Comparison of ENCODE assay signal across 14 cellular contexts in genomic region chr3:52195823-52196331, GRCh38. TPM values are rescaled to one million over a fixed set of nuclear protein-coding genes. Genes with fewer than 3 reads are reported as not detected.
DNase-seq lines count a peak whose midpoint lies in the region; ATAC-seq and TF ChIP-seq lines count a peak whose summit lies in the region.
"Had no signal": no experiment of that assay in that cellular context is flagged by ENCODE, and none has a peak within 500 bp of the region (broad histone marks: within the 10 kb centered on the region; RNA-seq: fewer than 3 reads in every experiment).

No MANE protein-coding gene starts in this region.

- H3K36me3 ChIP-seq in lower lobe of right lung (peaks cover 18% of the 10 kb centered on the region), aorta (ENCODE audit: control insufficient read depth in 1 of 2, insufficient read depth in 2 of 2, low read length in 1 of 2) (no peaks in the 10 kb centered on the region)

- 88 to 91% methylated on average over 10 of the region's 10 CpGs for WGBS in aorta, 2 donors

- peaks cover 10% of the 10 kb centered on the region for H3K36me3 Mint-ChIP-seq in activated naive CD8-positive, alpha-beta T cell treated with anti-CD3 and anti-CD28 coated beads for 36 hours
- peaks cover 10% of the 10 kb centered on the region for H3K36me3 Mint-ChIP-seq in activated naive CD8-positive, alpha-beta T cell treated with anti-CD3 and anti-CD28 coated beads, Interleukin-2, amount 50 U/mL, for 24 hours (ENCODE audit: low read depth)
- peaks cover 27% of the 10 kb centered on the region for H3K36me3 Mint-ChIP-seq in dendritic cell treated with granulocyte-macrophage colony-stimulating factor and Interleukin-4, amounts not matched to agents 40 ng/mL and 50 ng/mL, for 4 days (ENCODE audit: low read depth)

- intact Hi-C loops in dendritic cell treated with granulocyte-macrophage colony-stimulating factor and Interleukin-4, amounts not matched to agents 40 ng/mL and 50 ng/mL, for 4 days (cut with micrococcal nuclease) = no loop called here
- intact Hi-C loops in lower lobe of right lung (cut with DNase I) (no loop called here), aorta (cut with DNase I) (no loop called here)

- H3K4me1 Mint-ChIP-seq in activated naive CD8-positive, alpha-beta T cell treated with anti-CD3 and anti-CD28 coated beads for 36 hours = peaks cover 34% of the 10 kb centered on the region
- H3K4me1 Mint-ChIP-seq in activated naive CD8-positive, alpha-beta T cell treated with anti-CD3 and anti-CD28 coated beads, Interleukin-2, amount 50 U/mL, for 24 hours = peaks cover 41% of the 10 kb centered on the region
- peaks cover 78% of the 10 kb centered on the region for H3K4me1 Mint-ChIP-seq in dendritic cell treated with granulocyte-macrophage colony-stimulating factor and Interleukin-4, amounts not matched to agents 40 ng/mL and 50 ng/mL, for 4 days (ENCODE audit: low read depth)

- TF ChIP-seq CTCF in lower lobe of right lung (IDR thresholded peaks at IDR 0.05) = no peak

- no peaks in the 10 kb centered on the region for H3K9me3 Mint-ChIP-seq in activated naive CD8-positive, alpha-beta T cell treated with anti-CD3 and anti-CD28 coated beads for 36 hours
- H3K9me3 Mint-ChIP-seq in activated naive CD8-positive, alpha-beta T cell treated with anti-CD3 and anti-CD28 coated beads, Interleukin-2, amount 50 U/mL, for 24 hours = no peaks in the 10 kb centered on the region
- no peaks in the 10 kb centered on the region for H3K9me3 Mint-ChIP-seq in dendritic cell treated with granulocyte-macrophage colony-stimulating factor and Interleukin-4, amounts not matched to agents 40 ng/mL and 50 ng/mL, for 4 days
- H3K9me3 Mint-ChIP-seq: activated T-cell treated with anti-CD3 and anti-CD28 coated beads, Interleukin-2, amount 50 U/mL, for 4 hours had no signal

- H3K27me3 ChIP-seq in lower lobe of right lung (ENCODE audit: low read depth) (no peaks in the 10 kb centered on the region), aorta (ENCODE audit: control insufficient read depth in 1 of 2, insufficient read depth in 2 of 2, low read length in 1 of 2) (no peaks in the 10 kb centered on the region)

- no peak overlapping the region for H3K4me3 ChIP-seq in lower lobe of right lung
- no peak overlapping the region for H3K4me3 ChIP-seq in aorta (ENCODE audit: low read length in 2 of 2)
- H3K4me3 ChIP-seq: A549 had no signal

- peak overlapping the region; percentile 38 for H3K27ac Mint-ChIP-seq in activated naive CD8-positive, alpha-beta T cell treated with anti-CD3 and anti-CD28 coated beads for 36 hours
- no peak overlapping the region for H3K27ac Mint-ChIP-seq in activated naive CD8-positive, alpha-beta T cell treated with anti-CD3 and anti-CD28 coated beads, Interleukin-2, amount 50 U/mL, for 24 hours
- peak overlapping the region; percentile 95 for H3K27ac Mint-ChIP-seq in dendritic cell treated with granulocyte-macrophage colony-stimulating factor and Interleukin-4, amounts not matched to agents 40 ng/mL and 50 ng/mL, for 4 days

- no peak overlapping the region for H3K4me3 Mint-ChIP-seq in activated naive CD8-positive, alpha-beta T cell treated with anti-CD3 and anti-CD28 coated beads for 36 hours
- H3K4me3 Mint-ChIP-seq in activated naive CD8-positive, alpha-beta T cell treated with anti-CD3 and anti-CD28 coated beads, Interleukin-2, amount 50 U/mL, for 24 hours = no peak overlapping the region
- H3K4me3 Mint-ChIP-seq in dendritic cell treated with granulocyte-macrophage colony-stimulating factor and Interleukin-4, amounts not matched to agents 40 ng/mL and 50 ng/mL, for 4 days = peak overlapping the region; percentile 22
- H3K4me3 Mint-ChIP-seq: activated T-cell treated with anti-CD3 and anti-CD28 coated beads, Interleukin-2, amount 50 U/mL, for 4 hours had no signal

- H3K27ac ChIP-seq in lower lobe of right lung = peak overlapping the region; percentile 91
- no peak overlapping the region for H3K27ac ChIP-seq in aorta (ENCODE audit: low read depth in 1 of 2, low read length in 2 of 2)
- H3K27ac ChIP-seq: A549 had no signal

- DNase-seq in activated naive CD8-positive, alpha-beta T cell treated with anti-CD3 and anti-CD28 coated beads for 36 hours = no peak
- DNase-seq in activated naive CD8-positive, alpha-beta T cell treated with anti-CD3 and anti-CD28 coated beads, Interleukin-2, amount 50 U/mL, for 24 hours = no peak
- DNase-seq in lower lobe of right lung (peak; percentile 71), aorta (peak in 1 of 2 donors; percentile 72), amygdala (lab: John Stamatoyannopoulos, UW) (no peak)
- DNase-seq: activated T-cell treated with anti-CD3 and anti-CD28 coated beads, Interleukin-2, amount 50 U/mL, for 4 hours; glutamatergic neuron; NCI-H1092 treated with DMSO at 0.1 percent for 48 hours; occipital lobe; stimulated activated CD8-positive, alpha-beta memory T cell treated with anti-CD3 and anti-CD28 coated beads, Interleukin-4, amount 100 ng/mL, for 48 hours had no signal

- H3K9me3 ChIP-seq in lower lobe of right lung (no peaks in the 10 kb centered on the region), aorta (ENCODE audit: control insufficient read depth, low read length) (no peaks in the 10 kb centered on the region)
- H3K9me3 ChIP-seq: A549 had no signal

- no peak for ATAC-seq in activated naive CD8-positive, alpha-beta T cell treated with anti-CD3 and anti-CD28 coated beads, Interleukin-2, amount 50 U/mL, for 24 hours
- ATAC-seq in lower lobe of right lung = peak; percentile 41 to 47
- ATAC-seq in aorta (ENCODE audit: low FRiP score) = peak; percentile 1
- ATAC-seq in HG02759 (IDR thresholded peaks at IDR 0.05; ENCODE audit: unreplicated experiment) = no peak
- no peak for ATAC-seq in GM19467 (IDR thresholded peaks at IDR 0.05; ENCODE audit: unreplicated experiment)
- ATAC-seq: A549; activated T-cell treated with anti-CD3 and anti-CD28 coated beads, Interleukin-2, amount 50 U/mL, for 4 hours had no signal

- H3K4me1 ChIP-seq in lower lobe of right lung (peaks cover 72% of the 10 kb centered on the region), aorta (ENCODE audit: control insufficient read depth in 1 of 2, insufficient read depth in 2 of 2, low read length in 2 of 2) (no peaks in the 10 kb centered on the region)

- peaks cover 4% of the 10 kb centered on the region for H3K27me3 Mint-ChIP-seq in activated naive CD8-positive, alpha-beta T cell treated with anti-CD3 and anti-CD28 coated beads for 36 hours
- H3K27me3 Mint-ChIP-seq in activated naive CD8-positive, alpha-beta T cell treated with anti-CD3 and anti-CD28 coated beads, Interleukin-2, amount 50 U/mL, for 24 hours = no peaks in the 10 kb centered on the region
- H3K27me3 Mint-ChIP-seq in dendritic cell treated with granulocyte-macrophage colony-stimulating factor and Interleukin-4, amounts not matched to agents 40 ng/mL and 50 ng/mL, for 4 days = no peaks in the 10 kb centered on the region

RNA-seq across cellular contexts. Expression of gene ALAS1, which starts 2.1 kb away (rescaled TPM):
- total RNA-seq in activated naive CD8-positive, alpha-beta T cell treated with anti-CD3 and anti-CD28 coated beads for 36 hours = 10 to 100 TPM; 59.4 to 63.0 TPM
- total RNA-seq in lower lobe of right lung = 103 TPM
- total RNA-seq in aorta = 10 to 100 TPM; 30.2 to 34.5 TPM
- 10 to 100 TPM; 14.4 to 16.5 TPM for polyA plus RNA-seq in aorta

RNA-seq across cellular contexts. Expression of gene TLR9, which starts 29.6 kb away (rescaled TPM):
- 1 to 10 TPM in 1 of 2 experiments, under 1 TPM in 1; 0.85 to 1.4 TPM for total RNA-seq in activated naive CD8-positive, alpha-beta T cell treated with anti-CD3 and anti-CD28 coated beads for 36 hours
- total RNA-seq in lower lobe of right lung (1.0 TPM), aorta (under 1 TPM; 0.42 to 0.81 TPM)
- not detected for polyA plus RNA-seq in aorta

RNA-seq across cellular contexts. Expression of gene POC1A, which starts 41.7 kb away (rescaled TPM):
- 10 to 100 TPM; 23.8 to 24.8 TPM for total RNA-seq in activated naive CD8-positive, alpha-beta T cell treated with anti-CD3 and anti-CD28 coated beads for 36 hours
- total RNA-seq in lower lobe of right lung = 2.7 TPM
- total RNA-seq in aorta = 1 to 10 TPM in 1 of 2 donors, under 1 TPM in 1; 0.91 to 2.1 TPM
- polyA plus RNA-seq in aorta = 1 to 10 TPM in 1 of 2 donors, under 1 TPM in 1; 0.38 to 1.6 TPM

RNA-seq across cellular contexts. Expression of gene TWF2, which starts 43.1 kb away (rescaled TPM):
- total RNA-seq in activated naive CD8-positive, alpha-beta T cell treated with anti-CD3 and anti-CD28 coated beads for 36 hours = 100 to 1,000 TPM; 127 to 134 TPM
- total RNA-seq in lower lobe of right lung = 62.2 TPM
- total RNA-seq in aorta = 10 to 100 TPM; 40.5 to 52.2 TPM
- polyA plus RNA-seq in aorta = 10 to 100 TPM; 42.3 to 48.0 TPM

RNA-seq across cellular contexts. Expression of gene PPM1M, which starts 49.7 kb away (rescaled TPM):
- 10 to 100 TPM; 69.7 to 74.9 TPM for total RNA-seq in activated naive CD8-positive, alpha-beta T cell treated with anti-CD3 and anti-CD28 coated beads for 36 hours
- total RNA-seq in lower lobe of right lung (53.4 TPM), aorta (10 to 100 TPM; 26.7 to 43.4 TPM)
- polyA plus RNA-seq in aorta = 10 to 100 TPM; 26.2 to 33.7 TPM

Comparison
In these comparisons a context has a peak if more than half of its experiments do, and no peak if none do; other contexts are left out.
1. ATAC-seq: peak in lower lobe of right lung (2 of 2) and aorta (single experiment); none in activated naive CD8-positive, alpha-beta T cell treated with anti-CD3 and anti-CD28 coated beads, Interleukin-2, amount 50 U/mL, for 24 hours (single experiment), HG02759 (single experiment) and GM19467 (single experiment).